In the genomic region with DNA sequence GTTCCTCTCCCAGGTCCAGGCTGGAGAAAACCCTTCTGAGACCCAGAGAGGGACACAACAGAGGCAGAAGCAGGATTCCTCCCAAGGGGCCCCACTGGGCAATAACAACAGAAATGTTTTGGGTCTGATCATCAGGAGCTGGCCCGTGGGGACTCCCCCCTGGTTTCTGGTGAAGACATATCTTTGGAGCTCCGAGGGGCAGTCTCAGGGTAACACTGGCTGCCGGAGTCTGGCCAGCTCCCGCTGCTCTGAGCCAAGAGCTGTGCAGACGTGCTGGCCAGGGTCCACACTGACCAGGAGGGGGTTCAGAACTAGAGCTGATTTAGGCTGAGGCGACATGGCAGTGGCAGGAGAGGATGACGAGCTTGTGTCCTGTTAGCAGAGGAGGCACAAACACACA, we compare ENCODE assay signal across 17 cellular contexts. TPM values are rescaled to one million over a fixed set of nuclear protein-coding genes. Genes with fewer than 3 reads are reported as not detected.
A peak's percentile ranks its signal among the peaks of the same experiment; 100 is the strongest.
DNase-seq lines count a peak whose midpoint lies in the region; ATAC-seq, FAIRE-seq and TF ChIP-seq lines count a peak whose summit lies in the region.
"Had no signal": no experiment of that assay in that cellular context is flagged by ENCODE, and none has a peak within 500 bp of the region (broad histone marks: within the 10 kb centered on the region; RNA-seq: fewer than 3 reads in every experiment).

No MANE protein-coding gene starts in this region.

- H3K4me1 ChIP-seq in effector memory CD4-positive, alpha-beta T cell (ENCODE audit: control insufficient read depth, insufficient read depth, low read length, poor library complexity, severe bottlenecking) = peaks cover 41% of the 10 kb centered on the region
- H3K4me1 ChIP-seq in testis = peaks cover 62% of the 10 kb centered on the region
- H3K4me1 ChIP-seq: HAP-1 had no signal

- no peaks in the 10 kb centered on the region for H3K27me3 Mint-ChIP-seq in T-helper 1 cell treated with Interleukin-12 subunit alpha and Interleukin-12 subunit beta and Interleukin-4 antibody, amounts not matched to agents 30 μg/mL and 1 μg/mL, for 36 hours (ENCODE audit: low read depth)

- FAIRE-seq in D721Med (lab: Jason Lieb, UNC) = no peak
- FAIRE-seq: A204.1, GM12891 had no signal

- no peaks in the 10 kb centered on the region for H3K9me3 ChIP-seq in effector memory CD4-positive, alpha-beta T cell (ENCODE audit: control insufficient read depth, low read length)
- H3K9me3 ChIP-seq in testis = no peaks in the 10 kb centered on the region
- H3K9me3 ChIP-seq: HAP-1, SJCRH30, suprapubic skin had no signal

- peak overlapping the region; percentile 25 for H3K27ac ChIP-seq in effector memory CD4-positive, alpha-beta T cell (ENCODE audit: insufficient read depth, low read length, poor library complexity, severe bottlenecking)
- peak overlapping the region; percentile 73 to 93 for H3K27ac ChIP-seq in testis
- H3K27ac ChIP-seq: SJCRH30 had no signal

- peaks cover 29% of the 10 kb centered on the region for H3K36me3 Mint-ChIP-seq in T-helper 1 cell treated with Interleukin-12 subunit alpha and Interleukin-12 subunit beta and Interleukin-4 antibody, amounts not matched to agents 30 μg/mL and 1 μg/mL, for 36 hours (ENCODE audit: low read depth)

- peaks cover 32% of the 10 kb centered on the region for H3K36me3 ChIP-seq in effector memory CD4-positive, alpha-beta T cell (ENCODE audit: control insufficient read depth, insufficient read depth, low read length)
- no peaks in the 10 kb centered on the region for H3K36me3 ChIP-seq in testis (ENCODE audit: low read depth, missing control alignments)
- H3K36me3 ChIP-seq: HAP-1 had no signal

- DNase-seq in T-helper 1 cell (no peak), medulla oblongata (ENCODE audit: extremely low spot score) (peak; percentile 42), testis (no peak), ecto neural progenitor cell (ENCODE audit: low spot score) (no peak), D721Med (ENCODE audit: insufficient read length, low spot score) (no peak)
- DNase-seq in effector memory CD4-positive, alpha-beta T cell = no peak
- DNase-seq: activated naive CD4-positive, alpha-beta T cell treated with anti-CD3 and anti-CD28 coated beads for 36 hours; DMS153; mammary epithelial cell; NCI-H1105; SJCRH30 had no signal

- H3K27ac Mint-ChIP-seq in T-helper 1 cell treated with Interleukin-12 subunit alpha and Interleukin-12 subunit beta and Interleukin-4 antibody, amounts not matched to agents 30 μg/mL and 1 μg/mL, for 36 hours = peak overlapping the region; percentile 43
- H3K27ac Mint-ChIP-seq: activated naive CD4-positive, alpha-beta T cell treated with anti-CD3 and anti-CD28 coated beads for 36 hours had no signal

- ATAC-seq in HG02970 (IDR thresholded peaks at IDR 0.05; ENCODE audit: low FRiP score, unreplicated experiment) = no peak

- no peak for TF ChIP-seq POLR2A in testis (IDR thresholded peaks at IDR 0.05)

- WGBS in testis, 2 donors = 22 to 38% methylated on average over 7 of the region's 7 CpGs

- no peaks in the 10 kb centered on the region for H3K27me3 ChIP-seq in effector memory CD4-positive, alpha-beta T cell (replicated peaks; ENCODE audit: control insufficient read depth, insufficient read depth, low read length, poor library complexity, severe bottlenecking)
- no peaks in the 10 kb centered on the region for H3K27me3 ChIP-seq in testis
- H3K27me3 ChIP-seq: SJCRH30, suprapubic skin had no signal

- TF ChIP-seq CTCF in testis (IDR thresholded peaks at IDR 0.05) (no peak), D721Med (IDR thresholded peaks at IDR 0.05; ENCODE audit: insufficient read depth, missing control alignments) (no peak)

- no peak overlapping the region for H3K4me3 ChIP-seq in effector memory CD4-positive, alpha-beta T cell (ENCODE audit: insufficient read depth, low read depth, low read length, poor library complexity, severe bottlenecking)
- no peak overlapping the region for H3K4me3 ChIP-seq in testis
- H3K4me3 ChIP-seq: HAP-1, SJCRH30, suprapubic skin had no signal

- intact Hi-C loops in testis (cut with DNase I; ENCODE audit: low total_unique reads) = no loop called here

- H3K9me3 Mint-ChIP-seq in T-helper 1 cell treated with Interleukin-12 subunit alpha and Interleukin-12 subunit beta and Interleukin-4 antibody, amounts not matched to agents 30 μg/mL and 1 μg/mL, for 36 hours = no peaks in the 10 kb centered on the region
- H3K9me3 Mint-ChIP-seq: activated naive CD4-positive, alpha-beta T cell treated with anti-CD3 and anti-CD28 coated beads for 36 hours had no signal

- peaks cover 37% of the 10 kb centered on the region for H3K4me1 Mint-ChIP-seq in T-helper 1 cell treated with Interleukin-12 subunit alpha and Interleukin-12 subunit beta and Interleukin-4 antibody, amounts not matched to agents 30 μg/mL and 1 μg/mL, for 36 hours (ENCODE audit: low read depth)

- no peak overlapping the region for H3K4me3 Mint-ChIP-seq in T-helper 1 cell treated with Interleukin-12 subunit alpha and Interleukin-12 subunit beta and Interleukin-4 antibody, amounts not matched to agents 30 μg/mL and 1 μg/mL, for 36 hours
- H3K4me3 Mint-ChIP-seq: activated naive CD4-positive, alpha-beta T cell treated with anti-CD3 and anti-CD28 coated beads for 36 hours had no signal

RNA-seq across cellular contexts. Expression of a gene that starts 13.1 kb away (rescaled TPM):
- total RNA-seq in testis = 100 to 1,000 TPM in 1 of 2 donors, 10 to 100 TPM in 1; 96.4 to 101 TPM
- 66.1 TPM for polyA plus RNA-seq in testis (ENCODE audit: insufficient read depth, low read depth, low replicate concordance)
